9 cellular contexts compared by ENCODE assay signal in genomic region chr18:8177330-8178016, GRCh38.
DNase-seq lines count a peak whose midpoint lies in the region; ATAC-seq and TF ChIP-seq lines count a peak whose summit lies in the region.
"Had no signal": no experiment of that assay in that cellular context is flagged by ENCODE, and none has a peak within 500 bp of the region (broad histone marks: within the 10 kb centered on the region; RNA-seq: fewer than 3 reads in every experiment).

No MANE protein-coding gene starts in this region.

- H3K4me1 ChIP-seq in heart right ventricle = peaks cover 4 to 44% (median 31%) of the 10 kb centered on the region in 9 donors

- peaks cover 5% of the 10 kb centered on the region for H3K9me3 Mint-ChIP-seq in activated T-cell treated with anti-CD3 and anti-CD28 coated beads, Interleukin-2, amount 50 U/mL, for 4 hours

- no peaks in the 10 kb centered on the region for H3K9me3 ChIP-seq in heart right ventricle

- no peaks in the 10 kb centered on the region for H3K4me1 Mint-ChIP-seq in activated T-cell treated with anti-CD3 and anti-CD28 coated beads, Interleukin-2, amount 50 U/mL, for 4 hours (ENCODE audit: low read depth)
- H3K4me1 Mint-ChIP-seq: T-helper 17 cell had no signal

- peak overlapping the region in 5 of 10 donors; percentile 13 to 57 (median 51) for H3K27ac ChIP-seq in heart right ventricle

- H3K27me3 ChIP-seq in heart right ventricle = no peaks in the 10 kb centered on the region

- intact Hi-C loops in heart right ventricle (cut with DNase I) = loop anchor here in 1 of 10 donors (10.0 kb wide), 1 partner anchor 77 kb away; no protein-coding TSS in a partner anchor

- H3K36me3 ChIP-seq in heart right ventricle = peaks cover 0 to 8% (median 0%) of the 10 kb centered on the region in 9 donors

- ATAC-seq in SK-N-SH treated with all-trans-retinoic acid at 6 μM for 48 hours = peak; percentile 47; the same call in 2 of the 3 replicates
- peak; percentile 54 to 89 (median 82) for ATAC-seq in heart right ventricle
- no peak for ATAC-seq in GM21367 (IDR thresholded peaks at IDR 0.05; ENCODE audit: unreplicated experiment)
- no peak for ATAC-seq in activated T-cell treated with anti-CD3 and anti-CD28 coated beads, Interleukin-2, amount 50 U/mL, for 4 hours
- ATAC-seq: T-helper 17 cell had no signal

- no peaks in the 10 kb centered on the region for H3K36me3 Mint-ChIP-seq in activated T-cell treated with anti-CD3 and anti-CD28 coated beads, Interleukin-2, amount 50 U/mL, for 4 hours (ENCODE audit: insufficient read depth)

- H3K27me3 Mint-ChIP-seq in activated T-cell treated with anti-CD3 and anti-CD28 coated beads, Interleukin-2, amount 50 U/mL, for 4 hours (ENCODE audit: low read depth) = no peaks in the 10 kb centered on the region
- H3K27me3 Mint-ChIP-seq: T-helper 17 cell had no signal

- no peak overlapping the region for H3K4me3 ChIP-seq in LNCaP clone FGC (ENCODE audit: low read depth, low read length)
- H3K4me3 ChIP-seq in heart right ventricle = no peak overlapping the region
- H3K4me3 ChIP-seq in retinal pigment epithelial cell (ENCODE audit: low read length) = no peak overlapping the region

- H3K4me3 Mint-ChIP-seq in activated T-cell treated with anti-CD3 and anti-CD28 coated beads, Interleukin-2, amount 50 U/mL, for 4 hours = no peak overlapping the region
- H3K4me3 Mint-ChIP-seq: T-helper 17 cell had no signal

- WGBS in heart right ventricle, 2 donors = 39% methylated on average over 3 of the region's 3 CpGs

- no peak for TF ChIP-seq CTCF in LNCaP clone FGC (IDR thresholded peaks at IDR 0.05; ENCODE audit: control insufficient read depth, extremely low read depth, insufficient read depth)
- no peak for TF ChIP-seq CTCF in heart right ventricle (IDR thresholded peaks at IDR 0.05)
- TF ChIP-seq CTCF in retinal pigment epithelial cell (conservative IDR thresholded peaks at IDR 0.05; ENCODE audit: low read depth, low read length) = no peak

- DNase-seq in LNCaP clone FGC (ENCODE audit: low read depth) (peak; percentile 1), heart right ventricle (peak in 1 of 2 donors; percentile 22), retinal pigment epithelial cell (ENCODE audit: low read depth) (peak; percentile 67), SIG-M5 treated with dmso at 0.1 percent for 504 hours (lab: John Stamatoyannopoulos, UW; ENCODE audit: unreplicated experiment) (no peak), NCI-H2107 (lab: John Stamatoyannopoulos, UW) (no peak)
- no peak for DNase-seq in activated T-cell treated with anti-CD3 and anti-CD28 coated beads, Interleukin-2, amount 50 U/mL, for 4 hours
- DNase-seq: T-helper 17 cell had no signal

TF ChIP-seq in SK-N-SH treated with all-trans-retinoic acid at 6 μM for 48 hours, 23 proteins besides CTCF, POLR2A, EP300 and RAD21:
- TF ChIP-seq CREB5 (CRISPR knock-in tag; IDR thresholded peaks at IDR 0.05; ENCODE audit: low read depth) (no peak), PATZ1 (CRISPR knock-in tag; IDR thresholded peaks at IDR 0.05; ENCODE audit: borderline replicate concordance) (no peak), GLIS3 (CRISPR knock-in tag; IDR thresholded peaks at IDR 0.05) (no peak), SNAI2 (CRISPR knock-in tag; IDR thresholded peaks at IDR 0.05) (no peak), TCF4 (CRISPR knock-in tag; IDR thresholded peaks at IDR 0.05; ENCODE audit: borderline replicate concordance) (no peak), ARNTL (CRISPR knock-in tag; IDR thresholded peaks at IDR 0.05; ENCODE audit: borderline replicate concordance, low read depth) (no peak), ZNF565 (CRISPR knock-in tag; conservative IDR thresholded peaks at IDR 0.05; ENCODE audit: low read depth) (no peak), OSR1 (CRISPR knock-in tag; IDR thresholded peaks at IDR 0.05) (no peak), CSRNP3 (CRISPR knock-in tag; IDR thresholded peaks at IDR 0.05) (no peak)

Comparison
In these comparisons a context has a peak if more than half of its experiments do, and no peak if none do; other contexts are left out.
1. DNase-seq: peak in LNCaP clone FGC (single experiment) and retinal pigment epithelial cell (single experiment); none in SIG-M5 treated with dmso at 0.1 percent for 504 hours (single experiment), activated T-cell treated with anti-CD3 and anti-CD28 coated beads, Interleukin-2, amount 50 U/mL, for 4 hours (single experiment) and NCI-H2107 (single experiment).
2. ATAC-seq: peak in SK-N-SH treated with all-trans-retinoic acid at 6 μM for 48 hours (single experiment) and heart right ventricle (8 of 8); none in GM21367 (single experiment) and activated T-cell treated with anti-CD3 and anti-CD28 coated beads, Interleukin-2, amount 50 U/mL, for 4 hours (0 of 2).